Comparison of ENCODE assay signal across 16 cellular contexts in the genomic region with DNA sequence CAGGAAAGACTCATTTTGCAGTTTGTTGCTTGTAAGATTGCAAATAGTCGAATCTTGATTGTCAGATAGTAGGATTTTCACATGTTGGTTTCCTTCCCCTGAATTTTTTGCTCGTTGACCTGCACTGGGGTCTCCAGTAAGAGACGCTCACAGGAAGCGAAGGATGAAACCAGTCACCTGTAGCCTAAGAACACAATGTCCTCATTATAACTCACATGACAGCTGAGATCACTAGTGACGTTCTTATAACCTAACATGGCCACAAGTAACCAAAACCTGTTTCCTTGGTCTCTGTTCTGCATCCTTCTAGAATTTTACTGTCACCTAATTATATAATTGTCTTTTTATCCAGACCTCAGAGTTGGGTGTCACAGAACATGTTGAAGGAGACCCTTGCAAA.
DNase-seq lines count a peak whose midpoint lies in the region; FAIRE-seq and TF ChIP-seq lines count a peak whose summit lies in the region.
"Had no signal": no experiment of that assay in that cellular context is flagged by ENCODE, and none has a peak within 500 bp of the region (broad histone marks: within the 10 kb centered on the region; RNA-seq: fewer than 3 reads in every experiment).

No MANE protein-coding gene starts in this region.

- H3K79me2 ChIP-seq in astrocyte (ENCODE audit: insufficient read depth, low read length) = peaks cover 29% of the 10 kb centered on the region

- peaks cover 38% of the 10 kb centered on the region for H3K36me3 ChIP-seq in left ventricle myocardium inferior
- H3K36me3 ChIP-seq in right atrium auricular region = peaks cover 30% of the 10 kb centered on the region
- H3K36me3 ChIP-seq in astrocyte (ENCODE audit: insufficient read depth, low read length) = peaks cover 35% of the 10 kb centered on the region
- H3K36me3 ChIP-seq in stomach = peaks cover 0 to 76% (median 47%) of the 10 kb centered on the region in 4 donors

- no peak overlapping the region for H2AFZ ChIP-seq in astrocyte (ENCODE audit: low read depth, low read length)
- H2AFZ ChIP-seq: GM23338 had no signal

- H3K27me3 ChIP-seq in left ventricle myocardium inferior (ENCODE audit: low read depth) (no peaks in the 10 kb centered on the region), right atrium auricular region (no peaks in the 10 kb centered on the region), astrocyte (ENCODE audit: insufficient read depth, low read length) (no peaks in the 10 kb centered on the region), stomach (no peaks in the 10 kb centered on the region)
- H3K27me3 ChIP-seq: BLaER1 treated with 17β-estradiol and CSF1 and Interleukin-3, amounts not matched to agents 10 nM and 100 nM had no signal

- peaks cover 43% of the 10 kb centered on the region for H4K20me1 ChIP-seq in astrocyte (ENCODE audit: insufficient read depth, low read length)

- no peak for TF ChIP-seq POLR2A in stomach (IDR thresholded peaks at IDR 0.05)

- no peak overlapping the region for H3K9ac ChIP-seq in astrocyte (ENCODE audit: low read length)
- H3K9ac ChIP-seq: BLaER1 treated with 17β-estradiol and CSF1 and Interleukin-3, amounts not matched to agents 10 nM and 100 nM had no signal

- H3K4me2 ChIP-seq in astrocyte (ENCODE audit: low read length) = peak overlapping the region; percentile 73
- H3K4me2 ChIP-seq: GM23338 had no signal

- WGBS in stomach, 5 donors = 88 to 95% (median 92%) methylated on average over 5 of the region's 5 CpGs

- DNase-seq in left ventricle myocardium inferior (no peak), right atrium auricular region (ENCODE audit: low spot score) (no peak), astrocyte (ENCODE audit: low read depth) (no peak), GM03348 (ENCODE audit: low spot score) (no peak), KBM-7 (no peak), stomach (no peak)
- DNase-seq in stimulated activated naive CD4-positive, alpha-beta T cell (lab: John Stamatoyannopoulos, UW) = no peak
- DNase-seq: 8988T, Karpas-422, NCI-H1105 treated with DMSO at 0.1 percent for 48 hours, NCI-H187, Right ventricle myocardium superior had no signal

- TF ChIP-seq CTCF in left ventricle myocardium inferior (IDR thresholded peaks at IDR 0.05; ENCODE audit: borderline replicate concordance) = no peak
- TF ChIP-seq CTCF in right atrium auricular region (IDR thresholded peaks at IDR 0.05) = no peak
- no peak for TF ChIP-seq CTCF in astrocyte (IDR thresholded peaks at IDR 0.05; ENCODE audit: insufficient read depth, low read depth, low read length)
- no peak for TF ChIP-seq CTCF in nephron (IDR thresholded peaks at IDR 0.05; ENCODE audit: unreplicated experiment in 3 of 3)
- no peak for TF ChIP-seq CTCF in stomach (IDR thresholded peaks at IDR 0.05)

- peak overlapping the region; percentile 21 for H3K4me3 Mint-ChIP-seq in astrocyte (ENCODE audit: unreplicated experiment)
- H3K4me3 Mint-ChIP-seq in nephron = no peak overlapping the region
- H3K4me3 Mint-ChIP-seq: GM23338 had no signal

- intact Hi-C loops in left ventricle myocardium inferior (cut with micrococcal nuclease) (no loop called here), stomach (cut with DNase I; ENCODE audit: low total_unique reads) (no loop called here)

- no peaks in the 10 kb centered on the region for H3K9me3 Mint-ChIP-seq in astrocyte (ENCODE audit: unreplicated experiment)
- no peaks in the 10 kb centered on the region for H3K9me3 Mint-ChIP-seq in nephron

- no peaks in the 10 kb centered on the region for H3K27me3 Mint-ChIP-seq in astrocyte (ENCODE audit: low read depth, unreplicated experiment)
- H3K27me3 Mint-ChIP-seq in nephron (ENCODE audit: low read depth) = no peaks in the 10 kb centered on the region

- no peak for FAIRE-seq in astrocyte (lab: Jason Lieb, UNC)
- FAIRE-seq: GM18507 had no signal

- H3K4me3 ChIP-seq in left ventricle myocardium inferior (no peak overlapping the region), right atrium auricular region (no peak overlapping the region), astrocyte (ENCODE audit: insufficient read depth, low read depth, low read length) (no peak overlapping the region), stomach (no peak overlapping the region)
- H3K4me3 ChIP-seq: BLaER1 treated with 17β-estradiol and CSF1 and Interleukin-3, amounts not matched to agents 10 nM and 100 nM; GM23338 had no signal

- TF ChIP-seq EP300 in stomach (IDR thresholded peaks at IDR 0.05) = no peak

- in situ Hi-C loops in KBM-7 (cut with MboI; ENCODE audit: low pct_unique_long_range_greater_than_20kb, low sequenced_read_pairs) = no loop called here

- H3K27ac ChIP-seq in left ventricle myocardium inferior (replicated peaks) (peak overlapping the region; percentile 40), right atrium auricular region (no peak overlapping the region), astrocyte (ENCODE audit: low read depth, low read length) (peak overlapping the region; percentile 80), stomach (no peak overlapping the region)
- H3K27ac ChIP-seq: BLaER1 treated with 17β-estradiol and CSF1 and Interleukin-3, amounts not matched to agents 10 nM and 100 nM had no signal

- H3K27ac Mint-ChIP-seq in astrocyte (ENCODE audit: unreplicated experiment) (peak overlapping the region; percentile 70), nephron (peak overlapping the region; percentile 39 to 63 (median 57))
- H3K27ac Mint-ChIP-seq: GM23338 had no signal

- peaks cover 63% of the 10 kb centered on the region for H3K4me1 Mint-ChIP-seq in astrocyte (ENCODE audit: low read depth, unreplicated experiment)
- H3K4me1 Mint-ChIP-seq in nephron = peaks cover 59% of the 10 kb centered on the region

- H3K9me3 ChIP-seq in left ventricle myocardium inferior (replicated peaks) (no peaks in the 10 kb centered on the region), right atrium auricular region (no peaks in the 10 kb centered on the region), astrocyte (ENCODE audit: insufficient read depth, low read depth, low read length) (no peaks in the 10 kb centered on the region), stomach (no peaks in the 10 kb centered on the region)

- H3K4me1 ChIP-seq in left ventricle myocardium inferior (peaks cover 17% of the 10 kb centered on the region), right atrium auricular region (peaks cover 0 to 11% of the 10 kb centered on the region in 2 donors), astrocyte (ENCODE audit: insufficient read depth, low read length) (peaks cover 67% of the 10 kb centered on the region), stomach (peaks cover 0 to 25% (median 12%) of the 10 kb centered on the region in 4 donors)

- H3K36me3 Mint-ChIP-seq in astrocyte (ENCODE audit: low read depth, unreplicated experiment) (peaks cover 25% of the 10 kb centered on the region), nephron (ENCODE audit: low read depth) (peaks cover 54% of the 10 kb centered on the region)

Comparison
In these comparisons a context has a peak if more than half of its experiments do, and no peak if none do; other contexts are left out.
1. H3K27ac ChIP-seq: peak in left ventricle myocardium inferior (single experiment) and astrocyte (single experiment); none in right atrium auricular region (0 of 2) and stomach (0 of 5).